In the genomic region with DNA sequence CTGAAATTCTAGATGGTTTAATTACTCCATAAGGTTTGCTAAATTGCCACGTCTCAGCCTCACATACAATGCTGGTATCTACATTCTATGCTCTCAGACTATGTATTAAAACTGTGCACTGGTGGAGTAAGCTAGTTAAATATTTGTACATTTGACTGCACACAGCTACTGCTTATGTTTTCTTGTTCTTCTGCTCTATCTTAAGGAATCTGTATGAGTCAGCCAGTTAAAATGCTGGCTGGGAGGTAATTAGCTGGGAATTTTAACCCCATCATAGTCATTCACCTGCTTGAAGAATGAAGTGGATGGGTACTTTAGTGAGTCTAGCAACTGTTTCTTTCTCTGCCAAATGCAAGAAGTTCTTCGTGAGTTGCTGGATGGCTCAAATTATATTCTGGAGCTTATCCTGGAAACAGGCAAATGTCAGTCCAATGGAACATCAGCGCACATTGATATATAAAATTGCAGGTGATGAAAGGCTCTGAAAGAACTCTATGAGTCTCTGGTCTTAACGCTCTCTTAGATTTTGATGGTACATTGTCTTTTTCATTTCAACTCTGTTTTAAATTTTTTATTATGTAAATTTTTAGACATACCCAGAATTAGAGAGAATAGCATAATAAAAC, we compare ENCODE assay signal across 12 cellular contexts.
A peak's percentile ranks its signal among the peaks of the same experiment; 100 is the strongest.
DNase-seq lines count a peak whose midpoint lies in the region; ATAC-seq and TF ChIP-seq lines count a peak whose summit lies in the region.
"Had no signal": no experiment of that assay in that cellular context is flagged by ENCODE, and none has a peak within 500 bp of the region (broad histone marks: within the 10 kb centered on the region; RNA-seq: fewer than 3 reads in every experiment).

No MANE protein-coding gene starts in this region.

- TF ChIP-seq CTCF in epithelial cell of proximal tubule (conservative IDR thresholded peaks at IDR 0.05; ENCODE audit: low read depth, low read length), result no peak

- no peak for ATAC-seq in GM18909 (IDR thresholded peaks at IDR 0.05; ENCODE audit: poor library complexity, unreplicated experiment)
- ATAC-seq: activated CD8-positive, alpha-beta memory T cell treated with anti-CD3 and anti-CD28 coated beads, Interleukin-2, amount 10 ng/mL, durations not matched to agents 7 days and 5 days had no signal

- no peak overlapping the region for H3K4me3 ChIP-seq in epithelial cell of proximal tubule (ENCODE audit: low read depth, low read length)
- H3K4me3 ChIP-seq: sigmoid colon had no signal

- DNase-seq in Daoy (ENCODE audit: low read depth) (peak; percentile 74), NCI-H226 (peak; percentile 69), epithelial cell of proximal tubule (ENCODE audit: low read depth) (peak; percentile 88), non-pigmented ciliary epithelial cell (ENCODE audit: low read depth) (peak; percentile 61), Ammon's horn (ENCODE audit: low spot score) (no peak), SKM-1 (lab: John Stamatoyannopoulos, UW; ENCODE audit: unreplicated experiment) (no peak)
- no peak for DNase-seq in activated CD8-positive, alpha-beta memory T cell treated with anti-CD3 and anti-CD28 coated beads, Interleukin-2, amount 50 U/mL, for 48 hours
- DNase-seq: activated CD8-positive, alpha-beta memory T cell treated with anti-CD3 and anti-CD28 coated beads, Interleukin-2, amount 10 ng/mL, durations not matched to agents 7 days and 5 days; amygdala; COR-L47; sigmoid colon had no signal

Comparison
In these comparisons a context has a peak if more than half of its experiments do, and no peak if none do; other contexts are left out.
1. DNase-seq: peak in Daoy (single experiment), NCI-H226 (single experiment), epithelial cell of proximal tubule (single experiment) and non-pigmented ciliary epithelial cell (single experiment); none in activated CD8-positive, alpha-beta memory T cell treated with anti-CD3 and anti-CD28 coated beads, Interleukin-2, amount 50 U/mL, for 48 hours (single experiment), Ammon's horn (single experiment) and SKM-1 (single experiment).